1 cellular context compared by ENCODE assay signal in the genomic region with DNA sequence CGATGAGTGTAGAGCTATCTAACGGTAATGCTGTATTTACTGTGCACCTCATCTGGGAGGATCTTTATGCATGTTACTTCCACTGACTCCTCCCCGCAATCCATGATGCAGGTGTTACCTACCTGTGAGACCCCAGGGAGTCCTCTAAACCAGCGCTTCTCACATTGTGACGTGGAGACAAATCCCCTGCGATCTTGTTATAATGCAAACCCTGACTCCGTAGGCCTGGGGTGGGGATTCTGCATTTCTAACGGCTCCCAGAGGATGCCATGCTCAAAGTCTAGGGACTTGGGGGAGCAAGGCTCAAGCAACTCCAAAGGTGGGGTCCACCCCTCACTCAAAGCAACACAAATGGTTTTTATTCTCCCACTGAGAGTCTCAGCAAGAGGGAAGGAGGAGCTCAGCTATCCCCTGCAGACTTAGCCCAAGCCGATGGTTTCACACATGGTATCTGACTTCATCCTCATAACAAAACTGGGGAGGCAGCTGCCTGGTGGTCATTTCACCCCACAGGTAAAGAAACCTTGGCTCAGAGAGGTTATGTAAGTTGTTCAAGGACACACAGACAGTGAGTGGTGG.
TF ChIP-seq lines count a peak whose summit lies in the region.

No MANE protein-coding gene starts in this region.

TF ChIP-seq in GM23338, 12 proteins besides CTCF, POLR2A, EP300 and RAD21 (continued from another document):
- TF ChIP-seq, protein P1, sequence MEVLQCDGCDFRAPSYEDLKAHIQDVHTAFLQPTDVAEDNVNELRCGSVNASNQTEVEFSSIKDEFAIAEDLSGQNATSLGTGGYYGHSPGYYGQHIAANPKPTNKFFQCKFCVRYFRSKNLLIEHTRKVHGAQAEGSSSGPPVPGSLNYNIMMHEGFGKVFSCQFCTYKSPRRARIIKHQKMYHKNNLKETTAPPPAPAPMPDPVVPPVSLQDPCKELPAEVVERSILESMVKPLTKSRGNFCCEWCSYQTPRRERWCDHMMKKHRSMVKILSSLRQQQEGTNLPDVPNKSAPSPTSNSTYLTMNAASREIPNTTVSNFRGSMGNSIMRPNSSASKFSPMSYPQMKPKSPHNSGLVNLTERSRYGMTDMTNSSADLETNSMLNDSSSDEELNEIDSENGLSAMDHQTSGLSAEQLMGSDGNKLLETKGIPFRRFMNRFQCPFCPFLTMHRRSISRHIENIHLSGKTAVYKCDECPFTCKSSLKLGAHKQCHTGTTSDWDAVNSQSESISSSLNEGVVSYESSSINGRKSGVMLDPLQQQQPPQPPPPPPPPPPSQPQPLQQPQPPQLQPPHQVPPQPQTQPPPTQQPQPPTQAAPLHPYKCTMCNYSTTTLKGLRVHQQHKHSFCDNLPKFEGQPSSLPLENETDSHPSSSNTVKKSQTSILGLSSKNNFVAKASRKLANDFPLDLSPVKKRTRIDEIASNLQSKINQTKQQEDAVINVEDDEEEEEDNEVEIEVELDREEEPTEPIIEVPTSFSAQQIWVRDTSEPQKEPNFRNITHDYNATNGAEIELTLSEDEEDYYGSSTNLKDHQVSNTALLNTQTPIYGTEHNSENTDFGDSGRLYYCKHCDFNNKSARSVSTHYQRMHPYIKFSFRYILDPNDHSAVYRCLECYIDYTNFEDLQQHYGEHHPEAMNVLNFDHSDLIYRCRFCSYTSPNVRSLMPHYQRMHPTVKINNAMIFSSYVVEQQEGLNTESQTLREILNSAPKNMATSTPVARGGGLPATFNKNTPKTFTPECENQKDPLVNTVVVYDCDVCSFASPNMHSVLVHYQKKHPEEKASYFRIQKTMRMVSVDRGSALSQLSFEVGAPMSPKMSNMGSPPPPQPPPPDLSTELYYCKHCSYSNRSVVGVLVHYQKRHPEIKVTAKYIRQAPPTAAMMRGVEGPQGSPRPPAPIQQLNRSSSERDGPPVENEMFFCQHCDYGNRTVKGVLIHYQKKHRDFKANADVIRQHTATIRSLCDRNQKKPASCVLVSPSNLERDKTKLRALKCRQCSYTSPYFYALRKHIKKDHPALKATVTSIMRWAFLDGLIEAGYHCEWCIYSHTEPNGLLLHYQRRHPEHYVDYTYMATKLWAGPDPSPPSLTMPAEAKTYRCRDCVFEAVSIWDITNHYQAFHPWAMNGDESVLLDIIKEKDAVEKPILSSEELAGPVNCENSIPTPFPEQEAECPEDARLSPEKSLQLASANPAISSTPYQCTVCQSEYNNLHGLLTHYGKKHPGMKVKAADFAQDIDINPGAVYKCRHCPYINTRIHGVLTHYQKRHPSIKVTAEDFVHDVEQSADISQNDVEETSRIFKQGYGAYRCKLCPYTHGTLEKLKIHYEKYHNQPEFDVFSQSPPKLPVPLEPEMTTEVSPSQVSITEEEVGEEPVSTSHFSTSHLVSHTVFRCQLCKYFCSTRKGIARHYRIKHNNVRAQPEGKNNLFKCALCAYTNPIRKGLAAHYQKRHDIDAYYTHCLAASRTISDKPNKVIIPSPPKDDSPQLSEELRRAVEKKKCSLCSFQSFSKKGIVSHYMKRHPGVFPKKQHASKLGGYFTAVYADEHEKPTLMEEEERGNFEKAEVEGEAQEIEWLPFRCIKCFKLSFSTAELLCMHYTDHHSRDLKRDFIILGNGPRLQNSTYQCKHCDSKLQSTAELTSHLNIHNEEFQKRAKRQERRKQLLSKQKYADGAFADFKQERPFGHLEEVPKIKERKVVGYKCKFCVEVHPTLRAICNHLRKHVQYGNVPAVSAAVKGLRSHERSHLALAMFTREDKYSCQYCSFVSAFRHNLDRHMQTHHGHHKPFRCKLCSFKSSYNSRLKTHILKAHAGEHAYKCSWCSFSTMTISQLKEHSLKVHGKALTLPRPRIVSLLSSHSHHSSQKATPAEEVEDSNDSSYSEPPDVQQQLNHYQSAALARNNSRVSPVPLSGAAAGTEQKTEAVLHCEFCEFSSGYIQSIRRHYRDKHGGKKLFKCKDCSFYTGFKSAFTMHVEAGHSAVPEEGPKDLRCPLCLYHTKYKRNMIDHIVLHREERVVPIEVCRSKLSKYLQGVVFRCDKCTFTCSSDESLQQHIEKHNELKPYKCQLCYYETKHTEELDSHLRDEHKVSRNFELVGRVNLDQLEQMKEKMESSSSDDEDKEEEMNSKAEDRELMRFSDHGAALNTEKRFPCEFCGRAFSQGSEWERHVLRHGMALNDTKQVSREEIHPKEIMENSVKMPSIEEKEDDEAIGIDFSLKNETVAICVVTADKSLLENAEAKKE (CRISPR knock-in tag; IDR thresholded peaks at IDR 0.05): no peak
- no peak for TF ChIP-seq NANOG (IDR thresholded peaks at IDR 0.05; ENCODE audit: borderline replicate concordance)
- no peak for TF ChIP-seq EZH2phosphoT487 (IDR thresholded peaks at IDR 0.05; ENCODE audit: unreplicated experiment)
- TF ChIP-seq, protein P2, sequence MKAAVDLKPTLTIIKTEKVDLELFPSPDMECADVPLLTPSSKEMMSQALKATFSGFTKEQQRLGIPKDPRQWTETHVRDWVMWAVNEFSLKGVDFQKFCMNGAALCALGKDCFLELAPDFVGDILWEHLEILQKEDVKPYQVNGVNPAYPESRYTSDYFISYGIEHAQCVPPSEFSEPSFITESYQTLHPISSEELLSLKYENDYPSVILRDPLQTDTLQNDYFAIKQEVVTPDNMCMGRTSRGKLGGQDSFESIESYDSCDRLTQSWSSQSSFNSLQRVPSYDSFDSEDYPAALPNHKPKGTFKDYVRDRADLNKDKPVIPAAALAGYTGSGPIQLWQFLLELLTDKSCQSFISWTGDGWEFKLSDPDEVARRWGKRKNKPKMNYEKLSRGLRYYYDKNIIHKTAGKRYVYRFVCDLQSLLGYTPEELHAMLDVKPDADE (IDR thresholded peaks at IDR 0.05): no peak
- no peak for TF ChIP-seq STAT1 (IDR thresholded peaks at IDR 0.05; ENCODE audit: unreplicated experiment)
- TF ChIP-seq CREB1 (CRISPR knock-in tag; IDR thresholded peaks at IDR 0.05; ENCODE audit: low read depth): peak; percentile 65
